Comparison of ENCODE assay signal across 11 cellular contexts in the genomic region with DNA sequence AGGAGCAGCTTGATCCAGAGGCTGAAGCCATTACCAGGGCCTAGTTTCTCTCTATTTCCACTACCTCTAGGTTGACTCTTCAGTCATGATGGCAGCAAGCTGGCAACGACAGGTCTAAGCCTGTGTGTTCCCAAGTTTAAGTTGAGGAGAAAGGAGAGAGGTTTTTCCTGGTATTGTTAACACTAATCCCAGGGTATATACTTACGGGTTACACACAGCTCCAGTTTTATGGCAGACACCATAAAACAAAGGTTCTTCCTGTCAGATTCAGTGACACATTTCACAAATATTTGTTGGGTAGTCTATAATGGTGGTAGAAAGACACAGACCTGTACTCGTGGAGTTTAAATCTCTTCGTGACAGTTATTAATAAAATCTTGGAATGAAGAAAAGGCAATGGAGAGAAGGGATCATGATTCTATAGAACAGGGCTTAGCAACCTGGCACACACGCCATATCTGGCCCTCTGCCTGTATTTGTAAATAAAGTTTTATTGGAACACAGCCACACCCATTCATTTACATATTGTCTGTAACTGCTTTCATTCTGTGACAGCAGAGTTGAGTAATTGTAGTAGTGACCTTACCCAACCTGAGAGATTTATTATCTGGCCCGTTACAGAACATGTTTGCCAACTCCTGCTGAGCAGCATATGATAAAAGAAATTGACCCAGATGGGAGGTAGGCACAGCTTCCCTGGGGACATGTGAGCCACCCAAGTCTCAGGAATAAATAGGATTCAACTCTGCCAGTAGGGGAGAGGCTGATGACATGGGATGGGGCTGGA.
"Had no signal": no experiment of that assay in that cellular context is flagged by ENCODE, and none has a peak within 500 bp of the region (broad histone marks: within the 10 kb centered on the region; RNA-seq: fewer than 3 reads in every experiment).

No MANE protein-coding gene starts in this region.

- H3K4me3 Mint-ChIP-seq: activated CD4-positive, alpha-beta T cell treated with anti-CD3 and anti-CD28 coated beads, Interleukin-2, amount 10 ng/mL, durations not matched to agents 7 days and 5 days; stimulated activated naive CD8-positive, alpha-beta T cell treated with anti-CD3 and anti-CD28 coated beads, Interleukin-15, Interleukin-2, amounts not matched to agents 100 ng/mL and 50 ng/mL, for 24 hours had no signal

- ATAC-seq: gastroesophageal sphincter, upper lobe of right lung had no signal

- H3K27ac Mint-ChIP-seq: activated CD4-positive, alpha-beta T cell treated with anti-CD3 and anti-CD28 coated beads, Interleukin-2, amount 10 ng/mL, durations not matched to agents 7 days and 5 days; stimulated activated naive CD8-positive, alpha-beta T cell treated with anti-CD3 and anti-CD28 coated beads, Interleukin-15, Interleukin-2, amounts not matched to agents 100 ng/mL and 50 ng/mL, for 24 hours had no signal

- H3K27me3 Mint-ChIP-seq: activated CD4-positive, alpha-beta T cell treated with anti-CD3 and anti-CD28 coated beads, Interleukin-2, amount 10 ng/mL, durations not matched to agents 7 days and 5 days; stimulated activated naive CD8-positive, alpha-beta T cell treated with anti-CD3 and anti-CD28 coated beads, Interleukin-15, Interleukin-2, amounts not matched to agents 100 ng/mL and 50 ng/mL, for 24 hours had no signal

- H3K4me3 ChIP-seq: gastroesophageal sphincter, left ventricle myocardium inferior, ovary, upper lobe of right lung had no signal

- H3K9me3 Mint-ChIP-seq: stimulated activated naive CD8-positive, alpha-beta T cell treated with anti-CD3 and anti-CD28 coated beads, Interleukin-15, Interleukin-2, amounts not matched to agents 100 ng/mL and 50 ng/mL, for 24 hours had no signal

- H3K27ac ChIP-seq: gastroesophageal sphincter, left ventricle myocardium inferior, ovary, upper lobe of right lung had no signal

- DNase-seq: activated CD4-positive, alpha-beta T cell treated with anti-CD3 and anti-CD28 coated beads, Interleukin-2, amount 10 ng/mL, durations not matched to agents 7 days and 5 days; activated CD4-positive, CD25-positive, alpha-beta regulatory T cell; activated CD8-positive, alpha-beta memory T cell treated with anti-CD3 and anti-CD28 coated beads for 24 hours; activated naive CD4-positive, alpha-beta T cell treated with Interleukin-2 at 50 U/mL for 16 hours; left ventricle myocardium inferior; mesenchymal stem cell; ovary; stimulated activated CD4-positive, alpha-beta T cell treated with anti-CD3 and anti-CD28 coated beads, Interleukin-4, amount 100 ng/mL, for 24 hours; upper lobe of right lung had no signal

- H3K36me3 ChIP-seq: gastroesophageal sphincter, left ventricle myocardium inferior, ovary, upper lobe of right lung had no signal

- H3K4me1 ChIP-seq: gastroesophageal sphincter, left ventricle myocardium inferior, upper lobe of right lung had no signal

- H3K4me1 Mint-ChIP-seq: activated CD4-positive, alpha-beta T cell treated with anti-CD3 and anti-CD28 coated beads, Interleukin-2, amount 10 ng/mL, durations not matched to agents 7 days and 5 days had no signal

- H3K9me3 ChIP-seq: gastroesophageal sphincter, left ventricle myocardium inferior, ovary, upper lobe of right lung had no signal
